ENCODE assay signal across 11 cellular contexts in the genomic region with DNA sequence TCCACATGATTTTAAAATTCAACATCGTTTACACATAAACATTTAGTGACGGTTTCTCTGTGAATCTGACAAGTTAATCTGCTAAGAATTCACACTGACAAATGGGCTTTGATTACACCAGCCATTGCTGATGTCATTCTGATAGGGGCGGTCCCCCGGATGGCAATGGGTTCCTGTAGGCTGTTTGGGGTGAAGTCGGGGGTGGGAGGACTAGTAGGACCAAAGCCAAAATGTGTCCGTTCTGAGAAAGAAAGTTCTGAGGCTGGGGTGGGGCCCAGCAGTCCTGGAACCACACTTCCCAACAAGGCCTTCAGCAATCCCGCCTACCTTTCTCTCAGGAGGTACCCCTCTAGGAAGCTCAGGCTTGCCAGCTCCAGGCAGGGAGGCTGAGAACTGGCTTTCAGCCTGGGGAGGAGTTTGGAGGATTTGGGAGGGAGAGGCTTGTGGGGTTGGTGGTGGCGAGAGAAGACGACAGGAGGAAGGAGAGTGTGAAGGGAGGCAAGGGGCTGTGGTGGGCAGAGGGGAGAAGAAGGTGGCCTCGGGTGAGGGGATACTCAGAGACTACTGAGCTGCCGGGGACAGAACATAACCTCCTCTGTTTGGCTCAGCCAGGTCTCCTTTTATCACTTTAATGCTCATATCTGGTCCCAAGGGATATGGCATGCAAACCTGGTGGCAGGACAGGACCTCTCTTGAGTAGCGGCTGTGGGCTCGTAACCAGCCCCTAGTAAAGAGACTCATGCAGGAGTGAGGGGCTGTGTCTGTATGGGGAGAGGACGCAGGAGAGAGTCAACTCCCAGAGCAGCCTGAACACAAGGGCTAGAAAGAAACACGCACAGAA. TPM values are rescaled to one million over a fixed set of nuclear protein-coding genes. Genes with fewer than 3 reads are reported as not detected.
A peak's percentile ranks its signal among the peaks of the same experiment; 100 is the strongest.
DNase-seq lines count a peak whose midpoint lies in the region; ATAC-seq and TF ChIP-seq lines count a peak whose summit lies in the region.
"Had no signal": no experiment of that assay in that cellular context is flagged by ENCODE, and none has a peak within 500 bp of the region (broad histone marks: within the 10 kb centered on the region; RNA-seq: fewer than 3 reads in every experiment).

No MANE protein-coding gene starts in this region.

- no peaks in the 10 kb centered on the region for H3K27me3 Mint-ChIP-seq in osteocyte (ENCODE audit: unreplicated experiment)
- H3K27me3 Mint-ChIP-seq: central memory CD8-positive, alpha-beta T cell had no signal

- peak in 2 of 3 donors; percentile 31 to 69 for DNase-seq in Peyer's patch
- DNase-seq in fibroblast of mammary gland (ENCODE audit: low read depth): peak; percentile 88
- no peak for DNase-seq in osteocyte (ENCODE audit: extremely low spot score, unreplicated experiment)
- DNase-seq in activated naive CD4-positive, alpha-beta T cell treated with Interleukin-2 at 50 U/mL for 16 hours: no peak
- no peak for DNase-seq in RPMI8226
- DNase-seq: islet precursor cell, KG1 had no signal

- H3K4me1 ChIP-seq in BLaER1 treated with 17β-estradiol and CSF1 and Interleukin-3, amounts not matched to agents 10 nM and 100 nM: peaks cover 79 to 100% (median 98%) of the 10 kb centered on the region in 10 experiments
- peaks cover 6 to 99% (median 39%) of the 10 kb centered on the region in 4 donors for H3K4me1 ChIP-seq in Peyer's patch

- H3K27ac ChIP-seq in BLaER1 treated with 17β-estradiol and CSF1 and Interleukin-3, amounts not matched to agents 10 nM and 100 nM: peak overlapping the region in 8 of 11 experiments; percentile 59 to 83 (median 74); a peak in 15 of 22 replicates
- H3K27ac ChIP-seq in Peyer's patch: peak overlapping the region; percentile 88 to 96 (median 94)

- peaks cover 0 to 33% (median 22%) of the 10 kb centered on the region in 11 experiments; a peak in 19 of 22 replicates for H3K27me3 ChIP-seq in BLaER1 treated with 17β-estradiol and CSF1 and Interleukin-3, amounts not matched to agents 10 nM and 100 nM
- H3K27me3 ChIP-seq in Peyer's patch: no peaks in the 10 kb centered on the region

- peak overlapping the region; percentile 75 for H3K27ac Mint-ChIP-seq in osteocyte (ENCODE audit: unreplicated experiment)

- H3K9me3 ChIP-seq in BLaER1 treated with 17β-estradiol and CSF1 and Interleukin-3, amounts not matched to agents 10 nM and 100 nM (replicated peaks in 1 of 11): no peaks in the 10 kb centered on the region
- no peaks in the 10 kb centered on the region for H3K9me3 ChIP-seq in Peyer's patch

- peaks cover 12 to 55% (median 36%) of the 10 kb centered on the region in 11 experiments; a peak in 19 of 22 replicates for H3K36me3 ChIP-seq in BLaER1 treated with 17β-estradiol and CSF1 and Interleukin-3, amounts not matched to agents 10 nM and 100 nM
- peaks cover 0 to 12% (median 0%) of the 10 kb centered on the region in 3 donors for H3K36me3 ChIP-seq in Peyer's patch

- H3K36me3 Mint-ChIP-seq in osteocyte (ENCODE audit: unreplicated experiment): peaks cover 30% of the 10 kb centered on the region

- TF ChIP-seq POLR2A in Peyer's patch (IDR thresholded peaks at IDR 0.05): no peak

- peaks cover 0 to 59% (median 11%) of the 10 kb centered on the region in 11 experiments; a peak in 12 of 22 replicates for H4K20me1 ChIP-seq in BLaER1 treated with 17β-estradiol and CSF1 and Interleukin-3, amounts not matched to agents 10 nM and 100 nM

- no peaks in the 10 kb centered on the region for H3K9me3 Mint-ChIP-seq in osteocyte (ENCODE audit: unreplicated experiment)
- H3K9me3 Mint-ChIP-seq: central memory CD8-positive, alpha-beta T cell had no signal

- H3K4me3 ChIP-seq in BLaER1 treated with 17β-estradiol and CSF1 and Interleukin-3, amounts not matched to agents 10 nM and 100 nM: peak overlapping the region in 3 of 10 experiments; percentile 1 to 42 (median 19); a peak in 3 of 20 replicates
- H3K4me3 ChIP-seq in Peyer's patch (no peak overlapping the region), fibroblast of mammary gland (ENCODE audit: control insufficient read depth, low read depth, low read length) (no peak overlapping the region)

- peaks cover 67% of the 10 kb centered on the region for H3K4me1 Mint-ChIP-seq in osteocyte (ENCODE audit: unreplicated experiment)

- H3K4me2 ChIP-seq in BLaER1 treated with 17β-estradiol and CSF1 and Interleukin-3, amounts not matched to agents 10 nM and 100 nM: peak overlapping the region; percentile 74 to 100 (median 94)

- ATAC-seq in HG02840 (IDR thresholded peaks at IDR 0.05; ENCODE audit: low FRiP score, unreplicated experiment) (no peak), GM19324 (IDR thresholded peaks at IDR 0.05; ENCODE audit: low FRiP score, unreplicated experiment) (no peak)

- no peak overlapping the region for H3K4me3 Mint-ChIP-seq in osteocyte (ENCODE audit: unreplicated experiment)
- H3K4me3 Mint-ChIP-seq: central memory CD8-positive, alpha-beta T cell had no signal

- peak overlapping the region in 9 of 11 experiments; percentile 1 to 76 (median 60); a peak in 12 of 22 replicates for H3K9ac ChIP-seq in BLaER1 treated with 17β-estradiol and CSF1 and Interleukin-3, amounts not matched to agents 10 nM and 100 nM

- TF ChIP-seq CTCF in Peyer's patch (IDR thresholded peaks at IDR 0.05) (no peak), fibroblast of mammary gland (conservative IDR thresholded peaks at IDR 0.05; ENCODE audit: control insufficient read depth, insufficient read depth, low read depth, low read length) (no peak), osteocyte (IDR thresholded peaks at IDR 0.05) (no peak)

RNA-seq across cellular contexts. Expression of a gene that starts 8.6 kb away (rescaled TPM):
- total RNA-seq in Peyer's patch (10 to 100 TPM in 2 of 4 donors, 1 to 10 TPM in 2; 6.8 to 40.4 (median 12.8) TPM), osteocyte (3.3 and 3.7 TPM in 2 replicates)

RNA-seq across cellular contexts. Expression of a gene that starts 21.7 kb away (rescaled TPM):
- total RNA-seq in Peyer's patch (10 to 100 TPM; 32.4 to 49.0 (median 37.8) TPM), osteocyte (33.2 and 35.9 TPM in 2 replicates)

RNA-seq across cellular contexts. Expression of a gene that starts 33.6 kb away (rescaled TPM):
- total RNA-seq in Peyer's patch: 100 to 1,000 TPM in 1 of 4 donors, 10 to 100 TPM in 3; 25.9 to 130 (median 64.5) TPM
- 57.3 and 59.0 TPM in 2 replicates for total RNA-seq in osteocyte

RNA-seq across cellular contexts. Expression of a gene that starts 38.4 kb away (rescaled TPM):
- total RNA-seq in Peyer's patch: not detected
- total RNA-seq in osteocyte: 3.7 and 3.8 TPM in 2 replicates

Comparison
In these comparisons a context has a peak if more than half of its experiments do, and no peak if none do; other contexts are left out.
1. DNase-seq: peak in Peyer's patch (2 of 3) and fibroblast of mammary gland (single experiment); none in osteocyte (single experiment), activated naive CD4-positive, alpha-beta T cell treated with Interleukin-2 at 50 U/mL for 16 hours (single experiment) and RPMI8226 (single experiment).